8 cellular contexts compared by ENCODE assay signal in genomic region chr7:111137296-111138195, GRCh38. TPM values are rescaled to one million over a fixed set of nuclear protein-coding genes. Genes with fewer than 3 reads are reported as not detected.
DNase-seq lines count a peak whose midpoint lies in the region; ATAC-seq and TF ChIP-seq lines count a peak whose summit lies in the region.

No MANE protein-coding gene starts in this region.

- no peaks in the 10 kb centered on the region for H3K36me3 Mint-ChIP-seq in CD14-positive monocyte

- H2AFZ ChIP-seq in hepatocyte, result no peak overlapping the region

- H3K4me3 ChIP-seq in lower lobe of right lung (no peak overlapping the region), hepatocyte (no peak overlapping the region)

- WGBS in hepatocyte (ENCODE audit: low lambda C conversion rate, missing lambda C conversion rate), result 77% methylated on average over 4 of the region's 4 CpGs

- no peaks in the 10 kb centered on the region for H3K27me3 Mint-ChIP-seq in CD14-positive monocyte (ENCODE audit: low read depth in 3 of 3)

- no peaks in the 10 kb centered on the region for H4K20me1 ChIP-seq in hepatocyte (ENCODE audit: insufficient read depth, poor library complexity, severe bottlenecking)

- peaks cover 0 to 3% (median 0%) of the 10 kb centered on the region in 7 donors for H3K9me3 Mint-ChIP-seq in CD14-positive monocyte

- H3K9me3 ChIP-seq in lower lobe of right lung (no peaks in the 10 kb centered on the region), hepatocyte (ENCODE audit: low read depth) (no peaks in the 10 kb centered on the region)

- peaks cover 16% of the 10 kb centered on the region for H3K4me1 Mint-ChIP-seq in CD14-positive monocyte

- DNase-seq in CD14-positive monocyte (ENCODE audit: low spot score) (no peak), lower lobe of right lung (peak; percentile 30), RWPE1 (ENCODE audit: low spot score) (no peak), SKM-1 (lab: John Stamatoyannopoulos, UW; ENCODE audit: unreplicated experiment) (no peak), hepatocyte (ENCODE audit: low spot score) (no peak)
- DNase-seq in activated T-helper 9 cell treated with anti-CD3 and anti-CD28 coated beads, Interleukin-2, amount 50 U/mL, for 16 hours (ENCODE audit: low read depth), result peak; percentile 1

- H3K4me1 ChIP-seq in lower lobe of right lung (peaks cover 20% of the 10 kb centered on the region), hepatocyte (ENCODE audit: insufficient read depth) (no peaks in the 10 kb centered on the region)

- peak overlapping the region; percentile 20 for H3K27ac ChIP-seq in lower lobe of right lung
- H3K27ac ChIP-seq in RWPE1, result no peak overlapping the region
- no peak overlapping the region for H3K27ac ChIP-seq in hepatocyte

- H3K4me3 Mint-ChIP-seq in CD14-positive monocyte, result no peak overlapping the region

- H3K27ac Mint-ChIP-seq in CD14-positive monocyte, result peak overlapping the region; percentile 46 to 82 (median 73)

- peak; percentile 78 for ATAC-seq in GM21381 (IDR thresholded peaks at IDR 0.05; ENCODE audit: unreplicated experiment)
- ATAC-seq in HG03565 (IDR thresholded peaks at IDR 0.05; ENCODE audit: unreplicated experiment), result peak; percentile 62
- peak; percentile 27 to 65 for ATAC-seq in lower lobe of right lung

- TF ChIP-seq CTCF in CD14-positive monocyte (IDR thresholded peaks at IDR 0.05) (no peak), lower lobe of right lung (IDR thresholded peaks at IDR 0.05) (no peak), RWPE1 (conservative IDR thresholded peaks at IDR 0.05; ENCODE audit: low read depth) (no peak), hepatocyte (IDR thresholded peaks at IDR 0.05; ENCODE audit: poor library complexity) (no peak)

- H3K4me2 ChIP-seq in hepatocyte, result no peak overlapping the region

- no peaks in the 10 kb centered on the region for H3K27me3 ChIP-seq in lower lobe of right lung (ENCODE audit: low read depth)
- no peaks in the 10 kb centered on the region for H3K27me3 ChIP-seq in hepatocyte

- POLR2A ChIA-PET in RWPE1 (lab: Yijun Ruan, JAX; ENCODE audit: low non-redundant PET), result no interaction called here

- intact Hi-C loops in CD14-positive monocyte (cut with micrococcal nuclease), result no loop called here
- intact Hi-C loops in lower lobe of right lung (cut with DNase I), result no loop called here

- H3K36me3 ChIP-seq in lower lobe of right lung (no peaks in the 10 kb centered on the region), hepatocyte (replicated peaks; ENCODE audit: insufficient read depth, low read depth) (no peaks in the 10 kb centered on the region)

- CTCF ChIA-PET in RWPE1 (lab: Yijun Ruan, JAX), result interaction anchor here (1.7 kb wide), 1 partner anchor 11 kb away, joined by 3 read pairs; no protein-coding TSS in a partner anchor

- no peaks in the 10 kb centered on the region for H3K79me2 ChIP-seq in hepatocyte

- H3K9me2 ChIP-seq in hepatocyte (replicated peaks; ENCODE audit: insufficient read depth), result no peaks in the 10 kb centered on the region

RNA-seq across cellular contexts. Expression of gene LRRN3, which starts 46.6 kb away (rescaled TPM):
- polyA plus RNA-seq in CD14-positive monocyte (under 1 TPM; 0.12 to 0.22 TPM), hepatocyte (3.4 and 3.7 TPM in 2 replicates)
- total RNA-seq in lower lobe of right lung (6.1 TPM), hepatocyte (6.8 and 8.1 TPM in 2 replicates)

Comparison
In these comparisons a context has a peak if more than half of its experiments do, and no peak if none do; other contexts are left out.
1. DNase-seq: peak in activated T-helper 9 cell treated with anti-CD3 and anti-CD28 coated beads, Interleukin-2, amount 50 U/mL, for 16 hours (single experiment) and lower lobe of right lung (single experiment); none in CD14-positive monocyte (single experiment), RWPE1 (single experiment), SKM-1 (single experiment) and hepatocyte (single experiment).
2. Peak in every context shown above with its lines, with median percentiles within 50 percentile points of each other: ATAC-seq.